8 cellular contexts compared by ENCODE assay signal in genomic region chr11:45917286-45917622, GRCh38. TPM values are rescaled to one million over a fixed set of nuclear protein-coding genes. Genes with fewer than 3 reads are reported as not detected.
DNase-seq lines count a peak whose midpoint lies in the region; ATAC-seq and TF ChIP-seq lines count a peak whose summit lies in the region.

No MANE protein-coding gene starts in this region.

- H3K36me3 ChIP-seq in DOHH2 (ENCODE audit: control insufficient read depth, low read length) (peaks cover 43% of the 10 kb centered on the region), HUES48 (ENCODE audit: control insufficient read depth, insufficient read depth, low read length) (peaks cover 35% of the 10 kb centered on the region)

- peaks cover 54% of the 10 kb centered on the region for H3K4me1 ChIP-seq in DOHH2 (ENCODE audit: control insufficient read depth, low read length)
- peaks cover 21% of the 10 kb centered on the region for H3K4me1 ChIP-seq in HUES48 (ENCODE audit: control insufficient read depth, insufficient read depth, low read length)

- no peak overlapping the region for H3K9ac ChIP-seq in HUES48 (ENCODE audit: low read depth, low read length)

- H3K27me3 ChIP-seq in DOHH2 (ENCODE audit: control insufficient read depth, low read length) (no peaks in the 10 kb centered on the region), HUES48 (ENCODE audit: control insufficient read depth, insufficient read depth, low read length) (peaks cover 8% of the 10 kb centered on the region)

- H3F3A ChIP-seq in DOHH2 (ENCODE audit: control insufficient read depth, insufficient read depth) = peaks cover 24% of the 10 kb centered on the region

- H3K9me3 Mint-ChIP-seq in chondrocyte (ENCODE audit: low read depth) (no peaks in the 10 kb centered on the region), naive B cell (no peaks in the 10 kb centered on the region)

- peaks cover 24% of the 10 kb centered on the region for H3K79me2 ChIP-seq in DOHH2 (ENCODE audit: control insufficient read depth, low read length)

- H3K27ac Mint-ChIP-seq in chondrocyte (ENCODE audit: unreplicated experiment) = peak overlapping the region; percentile 96
- peak overlapping the region; percentile 93 to 97 (median 96) for H3K27ac Mint-ChIP-seq in naive B cell

- H3K27me3 Mint-ChIP-seq in chondrocyte (ENCODE audit: low read depth) (peaks cover 5% of the 10 kb centered on the region), naive B cell (no peaks in the 10 kb centered on the region)

- H3K36me3 Mint-ChIP-seq in chondrocyte (ENCODE audit: low read depth) (peaks cover 2% of the 10 kb centered on the region), naive B cell (peaks cover 0 to 5% of the 10 kb centered on the region in 2 donors)

- H4K20me1 ChIP-seq in DOHH2 (ENCODE audit: control insufficient read depth, insufficient read depth, low read depth, low read length) = peaks cover 16% of the 10 kb centered on the region

- H3K9me2 ChIP-seq in DOHH2 (replicated peaks; ENCODE audit: control insufficient read depth, low read length) = no peaks in the 10 kb centered on the region

- H3K9me3 ChIP-seq in DOHH2 (ENCODE audit: control insufficient read depth, insufficient read depth, low read length) (no peaks in the 10 kb centered on the region), HUES48 (ENCODE audit: control insufficient read depth, insufficient read depth, low read length) (no peaks in the 10 kb centered on the region)

- peak overlapping the region; percentile 84 for H3K27ac ChIP-seq in DOHH2 (ENCODE audit: low read depth, low read length)
- H3K27ac ChIP-seq in HUES48 (ENCODE audit: low read depth, low read length) = peak overlapping the region; percentile 95

- H3K4me2 ChIP-seq in DOHH2 (ENCODE audit: low read length) = peak overlapping the region; percentile 92

- DNase-seq in chondrocyte (ENCODE audit: low spot score) (no peak), naive B cell (no peak), SIG-M5 (lab: John Stamatoyannopoulos, UW) (no peak), DMS79 treated with DMSO at 0.1 percent for 48 hours (lab: John Stamatoyannopoulos, UW) (no peak), anterior cingulate cortex (lab: John Stamatoyannopoulos, UW) (no peak)

- H3K4me3 ChIP-seq in DOHH2 (ENCODE audit: low read length) (peak overlapping the region; percentile 100), HUES48 (ENCODE audit: low read depth, low read length) (peak overlapping the region; percentile 88)

- H3K4me1 Mint-ChIP-seq in chondrocyte (ENCODE audit: low read depth) = peaks cover 16% of the 10 kb centered on the region
- peaks cover 45 to 67% (median 66%) of the 10 kb centered on the region in 3 donors for H3K4me1 Mint-ChIP-seq in naive B cell

- ATAC-seq in naive B cell (ENCODE audit: low read depth in 2 of 2) (peak; percentile 9 to 13), GM19463 (IDR thresholded peaks at IDR 0.05; ENCODE audit: unreplicated experiment) (no peak)

- TF ChIP-seq CTCF in DOHH2 (IDR thresholded peaks at IDR 0.05; ENCODE audit: low read depth, low read length, poor library complexity, severe bottlenecking) (no peak), chondrocyte (IDR thresholded peaks at IDR 0.05) (no peak)

- H3K4me3 Mint-ChIP-seq in chondrocyte (ENCODE audit: unreplicated experiment) = peak overlapping the region; percentile 89
- H3K4me3 Mint-ChIP-seq in naive B cell = peak overlapping the region; percentile 87 to 97 (median 96)

RNA-seq across cellular contexts. Expression of gene PEX16, which starts 0.4 kb away (rescaled TPM):
- 17.5 to 22.8 TPM (median 20.4 TPM) in 3 replicates for total RNA-seq in chondrocyte
- 10 to 100 TPM; 47.4 to 64.4 (median 60.4) TPM for polyA plus RNA-seq in naive B cell (ENCODE audit: low read depth in 6 of 6)

RNA-seq across cellular contexts. Expression of gene LARGE2, which starts 5.2 kb away (rescaled TPM):
- total RNA-seq in chondrocyte = not detected in 3 replicates
- 10 to 100 TPM; 30.6 to 84.4 (median 37.4) TPM for polyA plus RNA-seq in naive B cell (ENCODE audit: low read depth in 6 of 6)

RNA-seq across cellular contexts. Expression of gene FREY1, which starts 10.2 kb away (rescaled TPM):
- total RNA-seq in chondrocyte = 0.49 to 1.4 TPM (median 0.80 TPM) in 3 replicates
- polyA plus RNA-seq in naive B cell (ENCODE audit: low read depth in 6 of 6) = not detected

RNA-seq across cellular contexts. Expression of gene MAPK8IP1, which starts 31.8 kb away (rescaled TPM):
- 6.7 to 10.8 TPM (median 9.6 TPM) in 3 replicates for total RNA-seq in chondrocyte
- under 1 TPM in 5 of 6 donors, not detected in 1; 0.12 to 0.35 (median 0.20) TPM for polyA plus RNA-seq in naive B cell (ENCODE audit: low read depth in 6 of 6)
